ENCODE assay signal across 8 cellular contexts in genomic region chr4:82430193-82431025, GRCh38. TPM values are rescaled to one million over a fixed set of nuclear protein-coding genes. Genes with fewer than 3 reads are reported as not detected.
DNase-seq lines count a peak whose midpoint lies in the region; ATAC-seq and TF ChIP-seq lines count a peak whose summit lies in the region.

Gene ENOPH1, plus strand, starts transcription at chr4:82430590. Its CDS starts 240 bp downstream, at chr4:82430830.
Gene HNRNPDL, minus strand, starts transcription at chr4:82430462. Its CDS starts 772 bp downstream, at chr4:82429690.

- no peaks in the 10 kb centered on the region for H3K27me3 ChIP-seq in RWPE2 (ENCODE audit: insufficient read depth, poor library complexity, severe bottlenecking)

- H3K27ac Mint-ChIP-seq in activated T-helper 2 cell treated with anti-CD3 and anti-CD28 coated beads, Interferon-gamma antibody, Interleukin-2, Interleukin-4, amounts not matched to agents 10 μg/mL and 5 μg/mL and 100 μg/mL, durations not matched to agents 14 hours and 24 hours and 36 hours: peak within 1 kb of the TSS; percentile 99
- peak within 1 kb of the TSS; percentile 97 to 100 (median 100) for H3K27ac Mint-ChIP-seq in nephron
- H3K27ac Mint-ChIP-seq in stimulated activated naive CD8-positive, alpha-beta T cell treated with anti-CD3 and anti-CD28 coated beads, Interleukin-15, Interleukin-2, amounts not matched to agents 100 ng/mL and 50 ng/mL, for 24 hours: peak within 1 kb of the TSS; percentile 100

- peak; percentile 75 for ATAC-seq in RWPE2 (ENCODE audit: low read depth)

- H3K9me3 ChIP-seq in RWPE2 (ENCODE audit: severe bottlenecking): no peaks in the 10 kb centered on the region

- no peak for TF ChIP-seq CTCF in RWPE2 (IDR thresholded peaks at IDR 0.05; ENCODE audit: poor library complexity, severe bottlenecking)
- TF ChIP-seq CTCF in nephron (IDR thresholded peaks at IDR 0.05; ENCODE audit: unreplicated experiment in 3 of 3): no peak

- H3K36me3 ChIP-seq in RWPE2 (ENCODE audit: low read depth): peaks cover 48% of the 10 kb centered on the region

- no peaks in the 10 kb centered on the region for H3K27me3 Mint-ChIP-seq in activated T-helper 2 cell treated with anti-CD3 and anti-CD28 coated beads, Interferon-gamma antibody, Interleukin-2, Interleukin-4, amounts not matched to agents 10 μg/mL and 5 μg/mL and 100 μg/mL, durations not matched to agents 14 hours and 24 hours and 36 hours (ENCODE audit: low read depth)
- H3K27me3 Mint-ChIP-seq in nephron (ENCODE audit: low read depth): no peaks in the 10 kb centered on the region
- H3K27me3 Mint-ChIP-seq in stimulated activated naive CD8-positive, alpha-beta T cell treated with anti-CD3 and anti-CD28 coated beads, Interleukin-15, Interleukin-2, amounts not matched to agents 100 ng/mL and 50 ng/mL, for 24 hours: no peaks in the 10 kb centered on the region

- intact Hi-C loops in activated T-helper 2 cell treated with anti-CD3 and anti-CD28 coated beads, Interferon-gamma antibody, Interleukin-2, Interleukin-4, amounts not matched to agents 10 μg/mL and 5 μg/mL and 100 μg/mL, durations not matched to agents 14 hours and 24 hours and 36 hours (cut with micrococcal nuclease): loop anchor here (1.0 to 10.0 kb wide), 8 partner anchors 56 to 1025 kb away; partner anchors contain the start of genes HELQ, LIN54, PLAC8 and RASGEF1B

- peaks cover 76% of the 10 kb centered on the region for H3K36me3 Mint-ChIP-seq in activated T-helper 2 cell treated with anti-CD3 and anti-CD28 coated beads, Interferon-gamma antibody, Interleukin-2, Interleukin-4, amounts not matched to agents 10 μg/mL and 5 μg/mL and 100 μg/mL, durations not matched to agents 14 hours and 24 hours and 36 hours (ENCODE audit: low read depth)
- peaks cover 42% of the 10 kb centered on the region for H3K36me3 Mint-ChIP-seq in nephron (ENCODE audit: low read depth)
- peaks cover 68% of the 10 kb centered on the region for H3K36me3 Mint-ChIP-seq in stimulated activated naive CD8-positive, alpha-beta T cell treated with anti-CD3 and anti-CD28 coated beads, Interleukin-15, Interleukin-2, amounts not matched to agents 100 ng/mL and 50 ng/mL, for 24 hours (ENCODE audit: low read depth)

- peak within 1 kb of the TSS; percentile 98 for H3K4me3 Mint-ChIP-seq in activated T-helper 2 cell treated with anti-CD3 and anti-CD28 coated beads, Interferon-gamma antibody, Interleukin-2, Interleukin-4, amounts not matched to agents 10 μg/mL and 5 μg/mL and 100 μg/mL, durations not matched to agents 14 hours and 24 hours and 36 hours (ENCODE audit: low read depth)
- H3K4me3 Mint-ChIP-seq in nephron: peak within 1 kb of the TSS; percentile 99 to 100 (median 100)
- peak within 1 kb of the TSS; percentile 100 for H3K4me3 Mint-ChIP-seq in stimulated activated naive CD8-positive, alpha-beta T cell treated with anti-CD3 and anti-CD28 coated beads, Interleukin-15, Interleukin-2, amounts not matched to agents 100 ng/mL and 50 ng/mL, for 24 hours

- peaks cover 37% of the 10 kb centered on the region for H3K4me1 ChIP-seq in RWPE2 (ENCODE audit: insufficient read depth, poor library complexity, severe bottlenecking)

- H3K4me1 Mint-ChIP-seq in activated T-helper 2 cell treated with anti-CD3 and anti-CD28 coated beads, Interferon-gamma antibody, Interleukin-2, Interleukin-4, amounts not matched to agents 10 μg/mL and 5 μg/mL and 100 μg/mL, durations not matched to agents 14 hours and 24 hours and 36 hours (ENCODE audit: low read depth): peaks cover 44% of the 10 kb centered on the region
- H3K4me1 Mint-ChIP-seq in nephron: peaks cover 32% of the 10 kb centered on the region
- peaks cover 78% of the 10 kb centered on the region for H3K4me1 Mint-ChIP-seq in stimulated activated naive CD8-positive, alpha-beta T cell treated with anti-CD3 and anti-CD28 coated beads, Interleukin-15, Interleukin-2, amounts not matched to agents 100 ng/mL and 50 ng/mL, for 24 hours (ENCODE audit: low read depth)

- DNase-seq in EH (ENCODE audit: low read depth) (peak; percentile 93), H4 (ENCODE audit: low spot score) (peak; percentile 95), LoVo (ENCODE audit: low spot score) (peak; percentile 94), RWPE2 (ENCODE audit: low spot score) (peak; percentile 97), fibroblast of peridontal ligament (ENCODE audit: extremely low read depth) (peak; percentile 89)
- DNase-seq in activated T-helper 2 cell treated with anti-CD3 and anti-CD28 coated beads, Interferon-gamma antibody, Interleukin-2, Interleukin-4, amounts not matched to agents 10 μg/mL and 5 μg/mL and 100 μg/mL, durations not matched to agents 14 hours and 24 hours and 36 hours (ENCODE audit: low spot score): peak; percentile 96

- H3K27ac ChIP-seq in RWPE2 (ENCODE audit: poor library complexity, severe bottlenecking): peak within 1 kb of the TSS; percentile 90

- H3K9me3 Mint-ChIP-seq in activated T-helper 2 cell treated with anti-CD3 and anti-CD28 coated beads, Interferon-gamma antibody, Interleukin-2, Interleukin-4, amounts not matched to agents 10 μg/mL and 5 μg/mL and 100 μg/mL, durations not matched to agents 14 hours and 24 hours and 36 hours: no peaks in the 10 kb centered on the region
- H3K9me3 Mint-ChIP-seq in nephron: no peaks in the 10 kb centered on the region
- H3K9me3 Mint-ChIP-seq in stimulated activated naive CD8-positive, alpha-beta T cell treated with anti-CD3 and anti-CD28 coated beads, Interleukin-15, Interleukin-2, amounts not matched to agents 100 ng/mL and 50 ng/mL, for 24 hours: no peaks in the 10 kb centered on the region

- peak within 1 kb of the TSS; percentile 75 for H3K4me3 ChIP-seq in RWPE2 (ENCODE audit: severe bottlenecking)

RNA-seq across cellular contexts. Expression of gene ENOPH1, which starts in this region (rescaled TPM):
- total RNA-seq in H4 (2014; rRNA removed; shearing (Covaris generic)): 58.8 and 70.2 TPM in 2 replicates
- total RNA-seq in activated T-helper 2 cell treated with anti-CD3 and anti-CD28 coated beads, Interferon-gamma antibody, Interleukin-2, Interleukin-4, amounts not matched to agents 10 μg/mL and 5 μg/mL and 100 μg/mL, durations not matched to agents 14 hours and 24 hours and 36 hours: 64.5 and 65.9 TPM in 2 replicates

RNA-seq across cellular contexts. Expression of gene HNRNPDL, which starts in this region (rescaled TPM):
- 321 and 330 TPM in 2 replicates for total RNA-seq in H4 (2014; rRNA removed; shearing (Covaris generic))
- 470 and 486 TPM in 2 replicates for total RNA-seq in activated T-helper 2 cell treated with anti-CD3 and anti-CD28 coated beads, Interferon-gamma antibody, Interleukin-2, Interleukin-4, amounts not matched to agents 10 μg/mL and 5 μg/mL and 100 μg/mL, durations not matched to agents 14 hours and 24 hours and 36 hours

Comparison
In these comparisons a context has a peak if more than half of its experiments do, and no peak if none do; other contexts are left out.
1. Peak in every context shown above with its lines: DNase-seq, ATAC-seq, H3K4me3 ChIP-seq and H3K27ac ChIP-seq.